24 cellular contexts compared by ENCODE assay signal in the genomic region with DNA sequence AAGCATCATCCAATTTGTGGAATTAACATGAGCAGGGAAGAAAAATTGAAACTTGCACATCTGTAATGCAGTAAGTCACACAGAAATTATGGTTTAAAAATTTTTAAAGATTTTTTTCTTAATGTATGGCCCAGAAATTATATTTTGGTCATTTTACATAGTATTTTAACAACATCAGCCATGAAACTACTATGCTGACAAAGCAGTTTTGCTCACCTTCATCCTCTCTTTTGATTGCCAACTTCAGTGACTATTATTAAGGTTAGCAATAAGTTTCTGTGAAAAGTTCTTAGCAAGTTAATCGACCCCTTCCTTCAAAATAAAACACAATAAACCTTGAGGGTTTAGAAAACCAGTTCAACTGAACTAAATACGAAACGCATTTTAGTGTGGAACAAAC.
"Had no signal": no experiment of that assay in that cellular context is flagged by ENCODE, and none has a peak within 500 bp of the region (broad histone marks: within the 10 kb centered on the region; RNA-seq: fewer than 3 reads in every experiment).

No MANE protein-coding gene starts in this region.

- H3K27ac Mint-ChIP-seq: dendritic cell treated with granulocyte-macrophage colony-stimulating factor and Interleukin-4, amounts not matched to agents 40 ng/mL and 50 ng/mL, for 4 days; immature natural killer cell; mesothelial cell of epicardium; naive B cell had no signal

- H3K27me3 ChIP-seq: colonic mucosa, esophagus muscularis mucosa, foreskin keratinocyte, gastroesophageal sphincter, heart left ventricle, hepatocyte, left lung had no signal

- H3K4me3 ChIP-seq: colonic mucosa, esophagus muscularis mucosa, gastroesophageal sphincter, heart left ventricle, hepatocyte, left lung, lower lobe of right lung, mucosa of descending colon had no signal

- FAIRE-seq: endothelial cell of umbilical vein, frontal cortex, kidney had no signal

- H3K4me3 Mint-ChIP-seq: dendritic cell treated with granulocyte-macrophage colony-stimulating factor and Interleukin-4, amounts not matched to agents 40 ng/mL and 50 ng/mL, for 4 days; immature natural killer cell; mesothelial cell of epicardium; naive B cell had no signal

- H3K36me3 ChIP-seq: colonic mucosa, esophagus muscularis mucosa, gastroesophageal sphincter, heart left ventricle, left lung, lower lobe of right lung had no signal

- H3K9me3 ChIP-seq: colonic mucosa, esophagus muscularis mucosa, heart left ventricle, left lung, lower lobe of right lung, mucosa of descending colon had no signal

- H3K4me1 ChIP-seq: colonic mucosa, esophagus muscularis mucosa, foreskin keratinocyte, gastroesophageal sphincter, heart left ventricle, left lung, lower lobe of right lung had no signal

- H2AFZ ChIP-seq: hepatocyte had no signal

- ATAC-seq: foreskin keratinocyte, gastroesophageal sphincter, heart left ventricle, left cardiac atrium, left lung, left ventricle myocardium superior, lower lobe of right lung, mucosa of descending colon had no signal

- H3K27me3 Mint-ChIP-seq: dendritic cell treated with granulocyte-macrophage colony-stimulating factor and Interleukin-4, amounts not matched to agents 40 ng/mL and 50 ng/mL, for 4 days; naive B cell had no signal

- H3K4me1 Mint-ChIP-seq: immature natural killer cell, naive B cell had no signal

- H3K4me2 ChIP-seq: hepatocyte had no signal

- H3K9me3 Mint-ChIP-seq: dendritic cell treated with granulocyte-macrophage colony-stimulating factor and Interleukin-4, amounts not matched to agents 40 ng/mL and 50 ng/mL, for 4 days had no signal

- H3K27ac ChIP-seq: colonic mucosa, esophagus muscularis mucosa, foreskin keratinocyte, gastroesophageal sphincter, heart left ventricle, hepatocyte, left lung, lower lobe of right lung had no signal

- DNase-seq: colonic mucosa; cortex of kidney; effector memory CD4-positive, alpha-beta T cell; foreskin keratinocyte; heart left ventricle; hypothalamus; immature natural killer cell; islet precursor cell; kidney; kidney glomerular epithelial cell; left cardiac atrium; left lung; left ventricle myocardium superior; lower lobe of right lung; mesenchymal stem cell; mucosa of descending colon; naive B cell had no signal

- H3K36me3 Mint-ChIP-seq: immature natural killer cell, mesothelial cell of epicardium, naive B cell had no signal

- H3K79me2 ChIP-seq: hepatocyte had no signal
